In genomic region chr16:85504242-85504641, GRCh38 we compare ENCODE assay signal across 24 cellular contexts.
"Had no signal": no experiment of that assay in that cellular context is flagged by ENCODE, and none has a peak within 500 bp of the region (broad histone marks: within the 10 kb centered on the region; RNA-seq: fewer than 3 reads in every experiment).

No MANE protein-coding gene starts in this region.

- H3K4me3 ChIP-seq: heart left ventricle, testis, transverse colon had no signal

- FAIRE-seq: astrocyte, endothelial cell of umbilical vein, urothelium cell line had no signal

- ATAC-seq: activated CD8-positive, alpha-beta T cell treated with anti-CD3 and anti-CD28 coated beads for 36 hours; activated T-cell treated with anti-CD3 and anti-CD28 coated beads, Interleukin-2, amount 50 U/mL, for 4 hours; activated T-helper 17 cell treated with anti-CD3 and anti-CD28 coated beads, Interleukin-2, amount 50 U/mL, for 72 hours; esophagus mucosa; heart left ventricle; naive thymus-derived CD4-positive, alpha-beta T cell; right cardiac atrium had no signal

- DNase-seq: activated B cell treated with CpG ODN at 0.5 μM for 24 hours; activated CD4-positive, alpha-beta T cell treated with anti-CD3 and anti-CD28 coated beads, Interleukin-2, amount 50 U/mL, for 1 hour; activated CD8-positive, alpha-beta T cell treated with anti-CD3 and anti-CD28 coated beads for 36 hours; activated gamma-delta T cell treated with Interleukin-2 at 50 U/mL for 16 hours; activated naive CD4-positive, alpha-beta T cell treated with anti-CD3 and anti-CD28 coated beads, Interleukin-2, amount 50 U/mL, for 16 hours; activated T-cell treated with anti-CD3 and anti-CD28 coated beads, Interleukin-2, amount 50 U/mL, for 4 hours; amniotic stem cell; central memory CD4-positive, alpha-beta T cell; foreskin fibroblast; heart left ventricle; naive thymus-derived CD4-positive, alpha-beta T cell; occipital lobe; right cardiac atrium; stimulated activated CD4-positive, alpha-beta T cell treated with anti-CD3 and anti-CD28 coated beads, Interleukin-15, amount 100 ng/mL, for 24 hours; stimulated activated CD4-positive, alpha-beta T cell treated with anti-CD3 and anti-CD28 coated beads, Interleukin-2, amount 100 ng/mL, for 24 hours; stimulated activated naive CD4-positive, alpha-beta T cell treated with Interleukin-2 at 50 U/mL for 16 hours; testis; transverse colon had no signal

- H3K9me3 ChIP-seq: heart left ventricle, testis, transverse colon had no signal

- H3K4me1 ChIP-seq: parathyroid adenoma, transverse colon had no signal

- H3K36me3 ChIP-seq: heart left ventricle, transverse colon had no signal

- H3K9ac ChIP-seq: parathyroid adenoma had no signal

- H2AFZ ChIP-seq: parathyroid adenoma had no signal

- H3K27me3 ChIP-seq: heart left ventricle, testis, transverse colon had no signal

- H3K27ac ChIP-seq: heart left ventricle, parathyroid adenoma, testis, transverse colon had no signal
